In genomic region chr20:36830791-36831691, GRCh38 we compare ENCODE assay signal across 9 cellular contexts. TPM values are rescaled to one million over a fixed set of nuclear protein-coding genes. Genes with fewer than 3 reads are reported as not detected.
DNase-seq lines count a peak whose midpoint lies in the region; ATAC-seq and TF ChIP-seq lines count a peak whose summit lies in the region.
"Had no signal": no experiment of that assay in that cellular context is flagged by ENCODE, and none has a peak within 500 bp of the region (broad histone marks: within the 10 kb centered on the region; RNA-seq: fewer than 3 reads in every experiment).

No MANE protein-coding gene starts in this region.

- H4K20me1 ChIP-seq in PC-3 (ENCODE audit: low read length) = no peaks in the 10 kb centered on the region
- H4K20me1 ChIP-seq in osteoblast (ENCODE audit: insufficient read depth, low read length) = peaks cover 9% of the 10 kb centered on the region

- peaks cover 9% of the 10 kb centered on the region; the same call in 1 of the 2 replicates for H3K36me3 ChIP-seq in PC-3 (ENCODE audit: low read depth, low read length)
- H3K36me3 ChIP-seq in esophagus squamous epithelium = peaks cover 10 to 32% (median 14%) of the 10 kb centered on the region in 3 donors
- peaks cover 25% of the 10 kb centered on the region for H3K36me3 ChIP-seq in osteoblast (ENCODE audit: insufficient read depth, low read length)
- H3K36me3 ChIP-seq in CD8-positive, alpha-beta memory T cell (ENCODE audit: insufficient read depth, low read length) = no peaks in the 10 kb centered on the region

- H3K9me3 ChIP-seq in PC-3 (ENCODE audit: low read length) (no peaks in the 10 kb centered on the region), esophagus squamous epithelium (no peaks in the 10 kb centered on the region), osteoblast (ENCODE audit: low read depth, low read length) (no peaks in the 10 kb centered on the region)
- H3K9me3 ChIP-seq in CD8-positive, alpha-beta memory T cell (ENCODE audit: low read length) = no peaks in the 10 kb centered on the region

- H3K4me3 Mint-ChIP-seq in CD8-positive, alpha-beta memory T cell = no peak overlapping the region
- H3K4me3 Mint-ChIP-seq in activated T-cell treated with anti-CD3 and anti-CD28 coated beads, Interleukin-2, amount 50 U/mL, for 24 hours = no peak overlapping the region

- intact Hi-C loops in PC-3 (cut with micrococcal nuclease) = no loop called here
- intact Hi-C loops in esophagus squamous epithelium (cut with DNase I) = no loop called here

- no peaks in the 10 kb centered on the region for H3K9me2 ChIP-seq in PC-3 (replicated peaks; ENCODE audit: low read length)

- no peaks in the 10 kb centered on the region for H3K27me3 Mint-ChIP-seq in CD8-positive, alpha-beta memory T cell
- no peaks in the 10 kb centered on the region for H3K27me3 Mint-ChIP-seq in activated T-cell treated with anti-CD3 and anti-CD28 coated beads, Interleukin-2, amount 50 U/mL, for 24 hours

- TF ChIP-seq CTCF in AG10803 (conservative IDR thresholded peaks at IDR 0.05; ENCODE audit: low read length) (peak; percentile 61), PC-3 (conservative IDR thresholded peaks at IDR 0.05; ENCODE audit: low read depth, low read length) (peak; percentile 34), esophagus squamous epithelium (IDR thresholded peaks at IDR 0.05) (peak in 4 of 6 experiments; percentile 25 to 53 (median 35)), osteoblast (IDR thresholded peaks at IDR 0.05; ENCODE audit: extremely low read depth, low read depth, low read length) (peak; percentile 66)

- no peaks in the 10 kb centered on the region for H3F3A ChIP-seq in PC-3 (ENCODE audit: low read length, unreplicated experiment)

- H3K4me3 ChIP-seq in AG10803 (ENCODE audit: low read length) = no peak overlapping the region
- H3K4me3 ChIP-seq in PC-3 (ENCODE audit: low read length) = no peak overlapping the region
- no peak overlapping the region for H3K4me3 ChIP-seq in esophagus squamous epithelium
- H3K4me3 ChIP-seq in osteoblast (ENCODE audit: insufficient read depth, low read length) = peak overlapping the region; percentile 5
- no peak overlapping the region for H3K4me3 ChIP-seq in CD8-positive, alpha-beta memory T cell (ENCODE audit: low read length)
- H3K4me3 ChIP-seq: SK-N-MC had no signal

- POLR2A ChIA-PET in PC-3 (lab: Charles Lee; ENCODE audit: unreplicated experiment) = no interaction called here
- POLR2A ChIA-PET in CD8-positive, alpha-beta memory T cell (lab: Charles Lee) = no interaction called here

- H3K4me1 ChIP-seq in PC-3 (ENCODE audit: insufficient read depth, low read length) (peaks cover 13% of the 10 kb centered on the region), esophagus squamous epithelium (peaks cover 36 to 88% (median 53%) of the 10 kb centered on the region in 3 donors), osteoblast (ENCODE audit: insufficient read depth, low read length) (peaks cover 47% of the 10 kb centered on the region)
- H3K4me1 ChIP-seq in CD8-positive, alpha-beta memory T cell (ENCODE audit: insufficient read depth, low read length) = no peaks in the 10 kb centered on the region

- peak overlapping the region in 1 of 8 donors; percentile 72 for H3K27ac Mint-ChIP-seq in CD8-positive, alpha-beta memory T cell
- no peak overlapping the region for H3K27ac Mint-ChIP-seq in activated T-cell treated with anti-CD3 and anti-CD28 coated beads, Interleukin-2, amount 50 U/mL, for 24 hours

- peak overlapping the region; percentile 49 for H3K27ac ChIP-seq in PC-3 (ENCODE audit: low read length)
- H3K27ac ChIP-seq in esophagus squamous epithelium = peak overlapping the region; percentile 67 to 93 (median 88)
- peak overlapping the region; percentile 89 for H3K27ac ChIP-seq in osteoblast (ENCODE audit: low read depth, low read length)
- no peak overlapping the region for H3K27ac ChIP-seq in CD8-positive, alpha-beta memory T cell (ENCODE audit: low read depth, low read length)
- H3K27ac ChIP-seq: SK-N-MC had no signal

- H3K27me3 ChIP-seq in PC-3 (ENCODE audit: low read length) (no peaks in the 10 kb centered on the region), esophagus squamous epithelium (no peaks in the 10 kb centered on the region), osteoblast (ENCODE audit: insufficient read depth, low read length) (no peaks in the 10 kb centered on the region)
- H3K27me3 ChIP-seq in CD8-positive, alpha-beta memory T cell (ENCODE audit: insufficient read depth, low read length, poor library complexity, severe bottlenecking) = no peaks in the 10 kb centered on the region

- no peak for TF ChIP-seq POLR2A in esophagus squamous epithelium (IDR thresholded peaks at IDR 0.05)

- peaks cover 8 to 12% (median 10%) of the 10 kb centered on the region in 3 donors for H3K4me1 Mint-ChIP-seq in CD8-positive, alpha-beta memory T cell
- H3K4me1 Mint-ChIP-seq in activated T-cell treated with anti-CD3 and anti-CD28 coated beads, Interleukin-2, amount 50 U/mL, for 24 hours (ENCODE audit: low read depth) = peaks cover 10% of the 10 kb centered on the region

- CTCF ChIA-PET in PC-3 (lab: Charles Lee) = no interaction called here
- CTCF ChIA-PET in CD8-positive, alpha-beta memory T cell (lab: Charles Lee) = interaction anchor here (0.8 to 1.3 kb wide), 3 partner anchors 10 to 22 kb away, joined by 3 read pairs; no protein-coding TSS in a partner anchor

- peak; percentile 66 for DNase-seq in AG10803 (ENCODE audit: low read depth)
- DNase-seq in PC-3 = peak; percentile 34
- DNase-seq in esophagus squamous epithelium (lab: John Stamatoyannopoulos, UW) = no peak
- DNase-seq in osteoblast (ENCODE audit: insufficient read length, low spot score, missing footprints) = peak; percentile 95
- no peak for DNase-seq in CD8-positive, alpha-beta memory T cell
- DNase-seq in activated CD4-positive, alpha-beta T cell treated with anti-CD3 and anti-CD28 coated beads for 4 hours = no peak
- no peak for DNase-seq in activated T-cell treated with anti-CD3 and anti-CD28 coated beads, Interleukin-2, amount 50 U/mL, for 24 hours

- no peak overlapping the region for H2AFZ ChIP-seq in PC-3 (ENCODE audit: low read length)
- H2AFZ ChIP-seq in osteoblast (ENCODE audit: low read length) = peak overlapping the region; percentile 44

- ATAC-seq in PC-3 = peak; percentile 7
- ATAC-seq in GM21786 (IDR thresholded peaks at IDR 0.05; ENCODE audit: unreplicated experiment) = no peak

- 30 to 31% methylated on average over 3 to 6 of the region's 11 CpGs for WGBS in esophagus squamous epithelium, 2 donors

- H3K4me2 ChIP-seq in PC-3 (ENCODE audit: low read length) (no peak overlapping the region), osteoblast (ENCODE audit: insufficient read depth, low read length) (peak overlapping the region; percentile 50)

- no peaks in the 10 kb centered on the region for H3K36me3 Mint-ChIP-seq in CD8-positive, alpha-beta memory T cell
- H3K36me3 Mint-ChIP-seq in activated T-cell treated with anti-CD3 and anti-CD28 coated beads, Interleukin-2, amount 50 U/mL, for 24 hours (ENCODE audit: low read depth) = no peaks in the 10 kb centered on the region

- H3K9me3 Mint-ChIP-seq in CD8-positive, alpha-beta memory T cell = no peaks in the 10 kb centered on the region
- no peaks in the 10 kb centered on the region for H3K9me3 Mint-ChIP-seq in activated T-cell treated with anti-CD3 and anti-CD28 coated beads, Interleukin-2, amount 50 U/mL, for 24 hours

- no TSS peak for BruUV-seq in PC-3 (replicated peaks; lab: Mats Ljungman, UMichigan)

- H3K9ac ChIP-seq in PC-3 (ENCODE audit: low read length) = no peak overlapping the region

- H3K79me2 ChIP-seq in PC-3 (ENCODE audit: low read length) (peaks cover 9% of the 10 kb centered on the region; the same call in 1 of the 2 replicates), osteoblast (ENCODE audit: insufficient read depth, low read length) (peaks cover 46% of the 10 kb centered on the region)

RNA-seq across cellular contexts. Expression of gene TLDC2, which starts 44.9 kb away (rescaled TPM):
- total RNA-seq in PC-3 (2014; rRNA removed) (not detected in 2 replicates), esophagus squamous epithelium (1 to 10 TPM in 1 of 4 donors, under 1 TPM in 1, not detected in 2; 0.53 to 1.1 TPM), osteoblast (not detected in 2 replicates)
- not detected for total RNA-seq in CD8-positive, alpha-beta memory T cell
- 0.29 TPM for polyA plus RNA-seq in CD8-positive, alpha-beta memory T cell

RNA-seq across cellular contexts. Expression of gene DSN1, which starts 57.5 kb away (rescaled TPM):
- total RNA-seq in PC-3 (2014; rRNA removed) (36.3 and 39.8 TPM in 2 replicates), esophagus squamous epithelium (10 to 100 TPM in 2 of 4 donors, 1 to 10 TPM in 2; 6.9 to 13.0 (median 9.7) TPM), osteoblast (8.0 and 9.7 TPM in 2 replicates)
- total RNA-seq in CD8-positive, alpha-beta memory T cell = 10 to 100 TPM; 23.1 to 24.7 TPM
- polyA plus RNA-seq in CD8-positive, alpha-beta memory T cell = 6.7 TPM

Comparison
In these comparisons a context has a peak if more than half of its experiments do, and no peak if none do; other contexts are left out.
1. DNase-seq: peak in AG10803 (single experiment), PC-3 (single experiment) and osteoblast (single experiment); none in esophagus squamous epithelium (single experiment), CD8-positive, alpha-beta memory T cell (0 of 5), activated CD4-positive, alpha-beta T cell treated with anti-CD3 and anti-CD28 coated beads for 4 hours (0 of 2) and activated T-cell treated with anti-CD3 and anti-CD28 coated beads, Interleukin-2, amount 50 U/mL, for 24 hours (single experiment).
2. Peak in every context shown above with its lines, with median percentiles within 50 percentile points of each other: CTCF ChIP-seq.